ENCODE assay signal across 10 cellular contexts in the genomic region with DNA sequence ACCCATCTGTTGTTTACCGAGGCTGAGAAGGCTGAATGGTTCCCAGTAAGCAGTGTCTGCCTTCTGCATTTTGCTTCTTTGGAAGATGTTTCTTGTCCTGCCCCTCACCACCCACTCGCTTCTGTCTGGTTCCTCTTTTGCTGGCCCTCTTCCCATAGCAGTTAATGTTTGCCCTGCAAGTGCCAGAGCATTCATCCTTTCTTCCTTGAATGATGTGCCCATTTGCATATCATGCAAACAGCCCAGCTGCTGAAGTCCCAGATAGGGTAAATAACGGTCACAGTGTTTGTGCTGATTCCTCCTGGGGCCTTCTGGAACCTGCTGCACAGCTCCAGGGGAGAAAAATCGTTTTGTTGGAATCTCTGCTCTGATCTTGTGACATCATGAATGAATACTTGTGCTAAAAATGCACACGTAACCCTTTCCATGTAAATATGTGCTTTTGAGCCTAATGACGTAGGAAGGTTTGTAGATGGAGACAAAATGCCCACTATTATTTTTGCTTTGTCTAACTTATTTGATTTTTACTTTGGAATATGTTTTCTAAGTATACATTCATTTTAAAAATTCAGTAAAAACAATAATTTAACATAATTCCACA.
A peak's percentile ranks its signal among the peaks of the same experiment; 100 is the strongest.
DNase-seq lines count a peak whose midpoint lies in the region; ATAC-seq and TF ChIP-seq lines count a peak whose summit lies in the region.
"Had no signal": no experiment of that assay in that cellular context is flagged by ENCODE, and none has a peak within 500 bp of the region (broad histone marks: within the 10 kb centered on the region; RNA-seq: fewer than 3 reads in every experiment).

No MANE protein-coding gene starts in this region.

- H3K27ac ChIP-seq in Panc1 (ENCODE audit: low read length) = no peak overlapping the region
- no peak overlapping the region for H3K27ac ChIP-seq in CD4-positive, alpha-beta memory T cell (ENCODE audit: low read depth, low read length)
- H3K27ac ChIP-seq in coronary artery = no peak overlapping the region
- H3K27ac ChIP-seq: VCaP had no signal

- no peaks in the 10 kb centered on the region for H3K36me3 ChIP-seq in Panc1 (ENCODE audit: control insufficient read depth, insufficient read depth, low read length)
- H3K36me3 ChIP-seq in neuron (ENCODE audit: insufficient read depth, low read length) = no peaks in the 10 kb centered on the region
- no peaks in the 10 kb centered on the region for H3K36me3 ChIP-seq in CD4-positive, alpha-beta memory T cell (ENCODE audit: insufficient read depth, low read length)
- H3K36me3 ChIP-seq in HAP-1 (replicated peaks) = no peaks in the 10 kb centered on the region

- DNase-seq in Panc1 (ENCODE audit: low read depth, low spot score) (no peak), amniotic stem cell (lab: John Stamatoyannopoulos, UW) (no peak), HAP-1 (ENCODE audit: low spot score in 2 of 2) (no peak), coronary artery (ENCODE audit: low spot score) (no peak)
- DNase-seq in CD4-positive, alpha-beta memory T cell = no peak
- DNase-seq: left cardiac atrium had no signal

- TF ChIP-seq CTCF in Panc1 (IDR thresholded peaks at IDR 0.05) (no peak), coronary artery (IDR thresholded peaks at IDR 0.05) (no peak)

- intact Hi-C loops in Panc1 (cut with micrococcal nuclease; ENCODE audit: unreplicated experiment) = no loop called here
- intact Hi-C loops in CD4-positive, alpha-beta memory T cell (cut with micrococcal nuclease) = no loop called here

- no peaks in the 10 kb centered on the region for H3K9me3 ChIP-seq in Panc1 (ENCODE audit: control insufficient read depth, insufficient read depth, low read depth, low read length)
- H3K9me3 ChIP-seq in neuron (ENCODE audit: low read length) = no peaks in the 10 kb centered on the region
- H3K9me3 ChIP-seq in CD4-positive, alpha-beta memory T cell (ENCODE audit: control insufficient read depth in 1 of 2, low read length in 2 of 2) = no peaks in the 10 kb centered on the region
- H3K9me3 ChIP-seq in HAP-1 = 0 out of 2 replicates have a peak, but pooled peaks cover 2% of the 10 kb centered on the region

- no peaks in the 10 kb centered on the region for H3K36me3 Mint-ChIP-seq in CD4-positive, alpha-beta memory T cell

- peak overlapping the region; percentile 6 for H2AFZ ChIP-seq in neuron (ENCODE audit: low read depth, low read length)

- ATAC-seq in GM18868 (IDR thresholded peaks at IDR 0.05; ENCODE audit: unreplicated experiment) (peak; percentile 71), HG03378 (IDR thresholded peaks at IDR 0.05; ENCODE audit: unreplicated experiment) (peak; percentile 78), Panc1 (peak; percentile 80)

- peaks cover 0 to 5% (median 1%) of the 10 kb centered on the region in 8 donors for H3K9me3 Mint-ChIP-seq in CD4-positive, alpha-beta memory T cell

- no peaks in the 10 kb centered on the region for H3K27me3 ChIP-seq in Panc1 (ENCODE audit: control insufficient read depth, insufficient read depth, low read length)
- H3K27me3 ChIP-seq in neuron (ENCODE audit: insufficient read depth, low read length) = no peaks in the 10 kb centered on the region
- no peaks in the 10 kb centered on the region for H3K27me3 ChIP-seq in CD4-positive, alpha-beta memory T cell (ENCODE audit: insufficient read depth, low read length)
- no peaks in the 10 kb centered on the region for H3K27me3 ChIP-seq in HAP-1 (ENCODE audit: low read depth)

- no peak overlapping the region for H3K4me3 Mint-ChIP-seq in CD4-positive, alpha-beta memory T cell

- no peaks in the 10 kb centered on the region for H3K4me1 ChIP-seq in Panc1 (ENCODE audit: control insufficient read depth, insufficient read depth, low read length)
- H3K4me1 ChIP-seq in neuron (ENCODE audit: insufficient read depth, low read length) = peaks cover 7% of the 10 kb centered on the region
- H3K4me1 ChIP-seq in CD4-positive, alpha-beta memory T cell (ENCODE audit: insufficient read depth, low read length) = no peaks in the 10 kb centered on the region
- no peaks in the 10 kb centered on the region for H3K4me1 ChIP-seq in HAP-1

- in situ Hi-C loops in Panc1 (cut with HindIII; ENCODE audit: low pct_unique_long_range_greater_than_20kb, low sequenced_read_pairs) (no loop called here), HAP-1 (cut with MboI; ENCODE audit: low sequenced_read_pairs) (no loop called here)

- H3K4me3 ChIP-seq in Panc1 (ENCODE audit: low read depth in 2 of 2, low read length in 2 of 2) (0 out of 4 replicates have a peak overlapping the region, but pooled peaks of 1 of the 2 experiments have one; percentile 6), neuron (ENCODE audit: low read length) (no peak overlapping the region), HAP-1 (no peak overlapping the region), coronary artery (no peak overlapping the region)
- H3K4me3 ChIP-seq in CD4-positive, alpha-beta memory T cell (ENCODE audit: low read length in 2 of 2) = no peak overlapping the region

- no peaks in the 10 kb centered on the region for H3K4me1 Mint-ChIP-seq in CD4-positive, alpha-beta memory T cell

- BruUV-seq in Panc1 (replicated peaks; lab: Mats Ljungman, UMichigan) = no TSS peak

- CTCF ChIA-PET in Panc1 (lab: Charles Lee) = no interaction called here
- CTCF ChIA-PET in CD4-positive, alpha-beta memory T cell (lab: Charles Lee; ENCODE audit: partially characterized antibody) = no interaction called here

- H3K27me3 Mint-ChIP-seq in CD4-positive, alpha-beta memory T cell = no peaks in the 10 kb centered on the region

- POLR2A ChIA-PET in Panc1 (lab: Charles Lee) = no interaction called here
- POLR2A ChIA-PET in CD4-positive, alpha-beta memory T cell (lab: Charles Lee; ENCODE audit: partially characterized antibody) = no interaction called here

- no peak overlapping the region for H3K27ac Mint-ChIP-seq in CD4-positive, alpha-beta memory T cell
